ENCODE assay signal across 8 cellular contexts in genomic region chr2:200713003-200713703, GRCh38.
DNase-seq lines count a peak whose midpoint lies in the region; ATAC-seq and TF ChIP-seq lines count a peak whose summit lies in the region.

No MANE protein-coding gene starts in this region.

- H3K36me3 ChIP-seq in OCI-LY7 (ENCODE audit: insufficient read depth, low read length) = no peaks in the 10 kb centered on the region

- no peaks in the 10 kb centered on the region for H3K9me3 ChIP-seq in OCI-LY7 (ENCODE audit: low read length)

- H3K9me2 ChIP-seq in OCI-LY7 (ENCODE audit: insufficient read depth, low read length) = no peaks in the 10 kb centered on the region

- peak overlapping the region; percentile 43 for H3K27ac ChIP-seq in OCI-LY7 (ENCODE audit: low read depth, low read length, poor library complexity, severe bottlenecking)

- peak overlapping the region; percentile 50 for H3K4me3 ChIP-seq in OCI-LY7 (ENCODE audit: low read depth, low read length, poor library complexity, severe bottlenecking)

- H3K4me2 ChIP-seq in OCI-LY7 (ENCODE audit: low read length) = peak overlapping the region; percentile 67

- no peaks in the 10 kb centered on the region for H4K20me1 ChIP-seq in OCI-LY7 (ENCODE audit: insufficient read depth, low read length)

- peaks cover 15% of the 10 kb centered on the region for H3K4me1 ChIP-seq in OCI-LY7 (ENCODE audit: insufficient read depth, low read length, poor library complexity, severe bottlenecking)

- TSS peak; percentile 98 for BruUV-seq in OCI-LY7 (replicated peaks; lab: Mats Ljungman, UMichigan)

- intact Hi-C loops in OCI-LY7 (cut with micrococcal nuclease; ENCODE audit: unreplicated experiment) = loop anchor here (1.0 to 5.0 kb wide), 8 partner anchors 99 to 520 kb away; partner anchors contain the start of genes CFLAR, NIF3L1 and PPIL3

- DNase-seq in DMS153 (lab: John Stamatoyannopoulos, UW) (peak; percentile 86), HuH-7.5 (ENCODE audit: low spot score) (peak; percentile 55), OCI-LY7 (ENCODE audit: low spot score) (peak; percentile 98), activated T-cell treated with anti-CD3 and anti-CD28 coated beads for 48 hours (ENCODE audit: low read depth) (peak; percentile 90), erythroblast (lab: John Stamatoyannopoulos, UW) (peak; percentile 89 to 92), mucosa of gallbladder (ENCODE audit: low spot score) (peak; percentile 90)
- peak; percentile 83 for DNase-seq in stimulated activated CD8-positive, alpha-beta memory T cell treated with anti-CD3 and anti-CD28 coated beads, Interleukin-4, amount 100 ng/mL, for 24 hours (ENCODE audit: low read depth)

- H3K79me2 ChIP-seq in OCI-LY7 (ENCODE audit: insufficient read depth, low read depth, low read length) = no peaks in the 10 kb centered on the region

- peak overlapping the region; percentile 92 for H2AFZ ChIP-seq in OCI-LY7 (ENCODE audit: low read length)

- peak; percentile 85 for TF ChIP-seq POLR2A in erythroblast (IDR thresholded peaks at IDR 0.05; ENCODE audit: low read length)

- peak; percentile 99 for ATAC-seq in GM21528 (IDR thresholded peaks at IDR 0.05; ENCODE audit: low FRiP score, unreplicated experiment)

- POLR2A ChIA-PET in OCI-LY7 (lab: Charles Lee) = interaction anchor here (0.6 to 2.5 kb wide), 20 partner anchors 10 to 519 kb away, joined by 3 to 8 read pairs (median 4); partner anchors contain the start of genes BZW1, NIF3L1, PPIL3 and SGO2

- TF ChIP-seq CTCF in OCI-LY7 (conservative IDR thresholded peaks at IDR 0.05; ENCODE audit: low read length) = peak; percentile 97

- CTCF ChIA-PET in OCI-LY7 (lab: Charles Lee; ENCODE audit: unreplicated experiment) = interaction anchor here (0.5 to 0.6 kb wide), 2 partner anchors 10 to 90 kb away, joined by 4 read pairs; no protein-coding TSS in a partner anchor

Comparison
In these comparisons a context has a peak if more than half of its experiments do, and no peak if none do; other contexts are left out.
1. Peak in every context shown above with its lines: DNase-seq, ATAC-seq, H3K4me3 ChIP-seq and H3K27ac ChIP-seq.